In the genomic region with DNA sequence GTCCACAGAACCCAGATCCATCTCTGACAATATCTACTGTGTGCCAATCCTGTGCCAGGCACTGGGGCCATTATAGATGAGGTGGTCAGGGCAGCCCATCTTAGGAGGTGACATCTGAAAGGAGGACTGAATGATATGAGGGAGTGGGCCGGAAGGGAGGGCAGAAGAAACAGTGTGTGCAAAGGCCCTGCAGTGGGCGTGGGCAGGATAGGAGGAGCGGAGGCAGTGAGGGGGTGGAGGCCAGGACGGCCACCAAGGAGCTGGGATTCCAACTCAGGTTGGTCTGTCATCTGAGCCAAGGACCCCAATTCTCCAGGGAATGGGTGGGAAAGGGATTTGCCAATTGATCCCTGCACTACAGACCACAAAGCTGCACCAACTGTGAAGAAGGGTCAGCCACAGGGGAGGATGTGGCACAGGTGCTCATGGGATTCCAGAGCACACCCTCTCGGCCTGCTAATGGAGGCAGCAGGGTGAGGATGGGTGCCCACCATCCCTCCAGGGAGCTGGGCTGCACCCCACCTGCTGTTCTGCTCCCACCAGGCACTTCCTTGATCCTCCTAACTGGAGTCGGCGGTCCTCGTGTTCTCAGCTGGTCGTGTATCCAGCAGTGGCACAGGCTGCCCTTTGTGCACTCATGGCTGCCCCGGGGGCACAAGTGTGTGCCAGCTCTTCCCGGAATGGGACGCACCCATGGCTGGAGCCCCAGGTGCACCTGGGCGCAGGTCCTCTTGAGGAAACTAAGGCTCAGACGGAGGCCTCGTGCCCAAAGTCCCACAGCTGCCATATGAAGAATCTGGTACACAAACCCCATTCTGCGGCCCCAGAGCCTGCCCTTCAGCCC, we compare ENCODE assay signal across 9 cellular contexts. TPM values are rescaled to one million over a fixed set of nuclear protein-coding genes. Genes with fewer than 3 reads are reported as not detected.
A peak's percentile ranks its signal among the peaks of the same experiment; 100 is the strongest.
DNase-seq lines count a peak whose midpoint lies in the region; ATAC-seq and TF ChIP-seq lines count a peak whose summit lies in the region.
"Had no signal": no experiment of that assay in that cellular context is flagged by ENCODE, and none has a peak within 500 bp of the region (broad histone marks: within the 10 kb centered on the region; RNA-seq: fewer than 3 reads in every experiment).

No MANE protein-coding gene starts in this region.

- H3K36me3 ChIP-seq in vagina (no peaks in the 10 kb centered on the region), mucosa of descending colon (ENCODE audit: low read depth) (no peaks in the 10 kb centered on the region)

- intact Hi-C loops in right cardiac atrium (cut with DNase I) (no loop called here), left cardiac atrium (cut with DNase I) (no loop called here), vagina (cut with DNase I) (no loop called here), left colon (cut with DNase I, micrococcal nuclease) (no loop called here), mucosa of descending colon (cut with DNase I, micrococcal nuclease) (no loop called here)

- TF ChIP-seq CTCF in vagina (IDR thresholded peaks at IDR 0.05): no peak
- TF ChIP-seq CTCF in mucosa of descending colon (IDR thresholded peaks at IDR 0.05): no peak

- peaks cover 71% of the 10 kb centered on the region for H3K4me1 Mint-ChIP-seq in activated naive CD8-positive, alpha-beta T cell treated with anti-CD3 and anti-CD28 coated beads for 36 hours

- TF ChIP-seq POLR2A in vagina (IDR thresholded peaks at IDR 0.05): no peak

- ATAC-seq in right cardiac atrium (no peak), left cardiac atrium (no peak), HG03442 (IDR thresholded peaks at IDR 0.05; ENCODE audit: unreplicated experiment) (no peak), left colon (no peak), mucosa of descending colon (no peak)

- H3K27ac Mint-ChIP-seq in activated naive CD8-positive, alpha-beta T cell treated with anti-CD3 and anti-CD28 coated beads for 36 hours: peak overlapping the region; percentile 86

- no peaks in the 10 kb centered on the region for H3K9me3 Mint-ChIP-seq in activated naive CD8-positive, alpha-beta T cell treated with anti-CD3 and anti-CD28 coated beads for 36 hours

- H3K4me1 ChIP-seq in right cardiac atrium (ENCODE audit: control insufficient read depth, insufficient read depth, low read length) (peaks cover 23% of the 10 kb centered on the region), vagina (peaks cover 87% of the 10 kb centered on the region), mucosa of descending colon (ENCODE audit: low read depth) (peaks cover 69% of the 10 kb centered on the region)

- H3K4me3 ChIP-seq in right cardiac atrium (ENCODE audit: low read length): no peak overlapping the region
- no peak overlapping the region for H3K4me3 ChIP-seq in vagina
- no peak overlapping the region for H3K4me3 ChIP-seq in mucosa of descending colon

- no peak overlapping the region for H3K4me3 Mint-ChIP-seq in activated naive CD8-positive, alpha-beta T cell treated with anti-CD3 and anti-CD28 coated beads for 36 hours

- no peaks in the 10 kb centered on the region for H3K9me3 ChIP-seq in right cardiac atrium (ENCODE audit: control insufficient read depth, low read length)
- H3K9me3 ChIP-seq in vagina: no peaks in the 10 kb centered on the region
- H3K9me3 ChIP-seq in mucosa of descending colon: no peaks in the 10 kb centered on the region

- DNase-seq in right cardiac atrium: peak in 2 of 3 donors; percentile 35 to 46
- no peak for DNase-seq in left cardiac atrium
- DNase-seq in activated naive CD8-positive, alpha-beta T cell treated with anti-CD3 and anti-CD28 coated beads for 36 hours: no peak
- peak; percentile 55 for DNase-seq in myocyte (ENCODE audit: low read depth)
- DNase-seq in vagina (ENCODE audit: extremely low spot score in 2 of 2): no peak
- no peak for DNase-seq in left colon
- DNase-seq in mucosa of descending colon: no peak
- DNase-seq: AML-193 had no signal

- 91% methylated on average over 16 of the region's 16 CpGs for WGBS in right cardiac atrium

- H3K36me3 Mint-ChIP-seq in activated naive CD8-positive, alpha-beta T cell treated with anti-CD3 and anti-CD28 coated beads for 36 hours: peaks cover 38% of the 10 kb centered on the region

- no peaks in the 10 kb centered on the region for H3K27me3 Mint-ChIP-seq in activated naive CD8-positive, alpha-beta T cell treated with anti-CD3 and anti-CD28 coated beads for 36 hours

- H3K27me3 ChIP-seq in right cardiac atrium (ENCODE audit: control insufficient read depth, insufficient read depth) (no peaks in the 10 kb centered on the region), vagina (no peaks in the 10 kb centered on the region)

- no peak overlapping the region for H3K27ac ChIP-seq in right cardiac atrium (ENCODE audit: low read length)
- H3K27ac ChIP-seq in vagina: peak overlapping the region; percentile 90

RNA-seq across cellular contexts. Expression of gene SREBF1, which starts 9.6 kb away (rescaled TPM):
- total RNA-seq in right cardiac atrium (10 to 100 TPM; 28.7 to 41.6 (median 36.2) TPM), left cardiac atrium (10 to 100 TPM; 28.7 to 56.9 TPM), myocyte (153 and 348 TPM in 2 replicates), vagina (84.0 TPM), left colon (100 to 1,000 TPM; 125 to 161 TPM), mucosa of descending colon (100 to 1,000 TPM; 161 to 179 (median 170) TPM)
- polyA plus RNA-seq in right cardiac atrium: 45.7 TPM
- 100 to 1,000 TPM; 123 to 131 TPM for total RNA-seq in activated naive CD8-positive, alpha-beta T cell treated with anti-CD3 and anti-CD28 coated beads for 36 hours
- polyA plus RNA-seq in myocyte (2012): 82.8 TPM

Comparison
In these comparisons a context has a peak if more than half of its experiments do, and no peak if none do; other contexts are left out.
1. DNase-seq: peak in right cardiac atrium (2 of 3) and myocyte (single experiment); none in left cardiac atrium (single experiment), activated naive CD8-positive, alpha-beta T cell treated with anti-CD3 and anti-CD28 coated beads for 36 hours (single experiment), vagina (0 of 2), left colon (0 of 2) and mucosa of descending colon (0 of 3).